Comparison of ENCODE assay signal across 1 cellular context in genomic region chr12:2795291-2796186, GRCh38.
A peak's percentile ranks its signal among the peaks of the same experiment; 100 is the strongest.
TF ChIP-seq lines count a peak whose summit lies in the region.

No MANE protein-coding gene starts in this region.

TF ChIP-seq in HepG2, 621 proteins besides CTCF, POLR2A, EP300 and RAD21 (continued from another document and continues in another):
- no peak for TF ChIP-seq KDM1A (CRISPR knock-in tag; IDR thresholded peaks at IDR 0.05)
- peak; percentile 23 for TF ChIP-seq YY1 (IDR thresholded peaks at IDR 0.05; ENCODE audit: insufficient read depth, insufficient replicate concordance, low read depth, low read length)
- peak; percentile 20; the same call in 1 of the 2 replicates for TF ChIP-seq TARDBP (CRISPR knock-in tag; IDR thresholded peaks at IDR 0.05)
- TF ChIP-seq TCF12 (IDR thresholded peaks at IDR 0.05): no peak
- no peak for TF ChIP-seq TCF12 (CRISPR knock-in tag; IDR thresholded peaks at IDR 0.05)
- TF ChIP-seq PBX2 (CRISPR knock-in tag; IDR thresholded peaks at IDR 0.05): no peak
- no peak for TF ChIP-seq RFX5 (IDR thresholded peaks at IDR 0.05; ENCODE audit: low read depth, low read length)
- no peak for TF ChIP-seq NR1H2 (CRISPR knock-in tag; IDR thresholded peaks at IDR 0.05; ENCODE audit: borderline replicate concordance, low read depth)
- no peak for TF ChIP-seq HINFP (CRISPR knock-in tag; IDR thresholded peaks at IDR 0.05; ENCODE audit: low read depth)
- 0 out of 2 replicates have a peak, but pooled peaks have one; percentile 47 for TF ChIP-seq MLXIP (CRISPR knock-in tag; IDR thresholded peaks at IDR 0.05; ENCODE audit: borderline replicate concordance)
- peak; percentile 43; the same call in 1 of the 2 replicates for TF ChIP-seq MXD4 (CRISPR knock-in tag; IDR thresholded peaks at IDR 0.05)
- peak; percentile 74 for TF ChIP-seq AKAP8 (CRISPR knock-in tag; IDR thresholded peaks at IDR 0.05)
- peak in 1 of 2 experiments; percentile 57; a peak in 1 of 4 replicates for TF ChIP-seq KLF16 (CRISPR knock-in tag; IDR thresholded peaks at IDR 0.05)
- TF ChIP-seq NKX3-1 (CRISPR knock-in tag; IDR thresholded peaks at IDR 0.05): no peak
- TF ChIP-seq ZNF530 (CRISPR knock-in tag; IDR thresholded peaks at IDR 0.05; ENCODE audit: low read depth): no peak
- TF ChIP-seq ZNF121 (CRISPR knock-in tag; IDR thresholded peaks at IDR 0.05): no peak
- TF ChIP-seq, protein P1, sequence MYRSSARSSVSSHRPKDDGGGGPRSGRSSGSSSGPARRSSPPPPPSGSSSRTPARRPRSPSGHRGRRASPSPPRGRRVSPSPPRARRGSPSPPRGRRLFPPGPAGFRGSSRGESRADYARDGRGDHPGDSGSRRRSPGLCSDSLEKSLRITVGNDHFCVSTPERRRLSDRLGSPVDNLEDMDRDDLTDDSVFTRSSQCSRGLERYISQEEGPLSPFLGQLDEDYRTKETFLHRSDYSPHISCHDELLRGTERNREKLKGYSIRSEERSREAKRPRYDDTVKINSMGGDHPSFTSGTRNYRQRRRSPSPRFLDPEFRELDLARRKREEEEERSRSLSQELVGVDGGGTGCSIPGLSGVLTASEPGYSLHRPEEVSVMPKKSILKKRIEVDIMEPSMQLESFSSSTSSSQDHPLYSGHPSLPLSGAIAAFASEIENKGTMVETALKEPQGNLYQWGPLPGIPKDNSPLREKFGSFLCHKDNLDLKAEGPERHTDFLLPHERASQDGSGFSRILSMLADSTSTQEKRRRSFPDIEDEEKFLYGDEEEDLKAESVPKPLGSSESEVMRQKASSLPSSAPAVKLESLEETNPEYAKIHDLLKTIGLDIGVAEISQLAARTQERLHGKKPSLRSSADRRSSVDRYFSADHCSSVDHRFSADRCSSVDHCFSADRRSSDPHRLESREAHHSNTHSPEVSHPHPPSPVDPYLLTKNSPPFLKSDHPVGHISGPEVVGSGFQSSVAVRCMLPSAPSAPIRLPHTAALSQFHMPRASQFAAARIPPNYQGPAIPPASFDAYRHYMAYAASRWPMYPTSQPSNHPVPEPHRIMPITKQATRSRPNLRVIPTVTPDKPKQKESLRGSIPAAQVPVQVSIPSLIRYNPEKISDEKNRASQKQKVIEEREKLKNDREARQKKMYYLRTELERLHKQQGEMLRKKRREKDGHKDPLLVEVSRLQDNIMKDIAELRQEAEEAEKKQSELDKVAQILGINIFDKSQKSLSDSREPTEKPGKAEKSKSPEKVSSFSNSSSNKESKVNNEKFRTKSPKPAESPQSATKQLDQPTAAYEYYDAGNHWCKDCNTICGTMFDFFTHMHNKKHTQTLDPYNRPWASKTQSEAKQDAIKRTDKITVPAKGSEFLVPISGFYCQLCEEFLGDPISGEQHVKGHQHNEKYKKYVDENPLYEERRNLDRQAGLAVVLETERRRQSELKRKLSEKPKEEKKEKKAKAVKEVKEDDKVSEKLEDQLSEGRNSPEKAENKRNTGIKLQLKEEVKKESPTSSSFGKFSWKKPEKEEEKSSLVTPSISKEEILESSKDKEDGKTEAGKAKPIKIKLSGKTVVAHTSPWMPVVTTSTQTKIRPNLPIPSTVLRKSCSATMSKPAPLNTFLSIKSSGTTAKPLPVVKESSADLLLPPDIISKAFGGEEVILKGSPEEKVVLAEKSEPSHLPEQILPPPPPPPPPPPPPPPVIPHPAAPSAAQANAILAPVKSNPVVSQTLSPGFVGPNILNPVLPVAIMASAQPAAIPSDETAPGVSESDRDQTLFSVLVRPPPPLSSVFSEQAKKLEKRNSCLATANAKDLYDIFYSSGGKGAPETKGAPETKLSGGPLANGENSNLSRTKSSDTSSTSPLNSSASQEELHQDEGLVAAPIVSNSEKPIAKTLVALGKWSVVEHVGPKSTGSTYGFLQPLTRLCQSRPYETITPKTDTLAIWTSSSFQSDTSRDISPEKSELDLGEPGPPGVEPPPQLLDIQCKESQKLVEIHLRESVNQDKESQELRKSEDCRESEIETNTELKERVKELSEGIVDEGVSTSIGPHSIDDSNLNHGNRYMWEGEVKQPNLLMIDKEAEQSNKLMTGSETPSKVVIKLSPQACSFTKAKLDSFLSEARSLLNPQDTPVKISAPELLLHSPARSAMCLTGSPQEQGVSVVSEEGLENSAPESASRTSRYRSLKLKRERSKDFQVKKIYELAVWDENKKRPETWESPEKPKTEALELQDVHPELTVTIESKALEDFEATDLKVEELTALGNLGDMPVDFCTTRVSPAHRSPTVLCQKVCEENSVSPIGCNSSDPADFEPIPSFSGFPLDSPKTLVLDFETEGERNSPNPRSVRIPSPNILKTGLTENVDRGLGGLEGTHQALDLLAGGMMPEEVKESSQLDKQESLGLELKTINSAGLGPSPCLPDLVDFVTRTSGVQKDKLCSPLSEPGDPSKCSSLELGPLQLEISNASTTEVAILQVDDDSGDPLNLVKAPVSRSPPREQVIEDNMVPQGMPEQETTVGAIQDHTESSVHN (CRISPR knock-in tag; IDR thresholded peaks at IDR 0.05): no peak
- TF ChIP-seq ZFP62 (CRISPR knock-in tag; IDR thresholded peaks at IDR 0.05): no peak
- TF ChIP-seq HNRNPK (IDR thresholded peaks at IDR 0.05; ENCODE audit: low read depth, low read length, poor library complexity, severe bottlenecking): peak; percentile 28
- TF ChIP-seq FOXA1 (IDR thresholded peaks at IDR 0.05): no peak
- no peak for TF ChIP-seq FOXA1 (CRISPR knock-in tag; IDR thresholded peaks at IDR 0.05)
- TF ChIP-seq BRF2 (CRISPR knock-in tag; IDR thresholded peaks at IDR 0.05): no peak
- TF ChIP-seq ZNF768 (CRISPR knock-in tag; IDR thresholded peaks at IDR 0.05): peak; percentile 30; the same call in 1 of the 2 replicates
- no peak for TF ChIP-seq ZNF451 (CRISPR knock-in tag; IDR thresholded peaks at IDR 0.05)
- TF ChIP-seq, protein P2, sequence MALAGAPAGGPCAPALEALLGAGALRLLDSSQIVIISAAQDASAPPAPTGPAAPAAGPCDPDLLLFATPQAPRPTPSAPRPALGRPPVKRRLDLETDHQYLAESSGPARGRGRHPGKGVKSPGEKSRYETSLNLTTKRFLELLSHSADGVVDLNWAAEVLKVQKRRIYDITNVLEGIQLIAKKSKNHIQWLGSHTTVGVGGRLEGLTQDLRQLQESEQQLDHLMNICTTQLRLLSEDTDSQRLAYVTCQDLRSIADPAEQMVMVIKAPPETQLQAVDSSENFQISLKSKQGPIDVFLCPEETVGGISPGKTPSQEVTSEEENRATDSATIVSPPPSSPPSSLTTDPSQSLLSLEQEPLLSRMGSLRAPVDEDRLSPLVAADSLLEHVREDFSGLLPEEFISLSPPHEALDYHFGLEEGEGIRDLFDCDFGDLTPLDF (CRISPR knock-in tag; IDR thresholded peaks at IDR 0.05): no peak
- no peak for TF ChIP-seq FOXC1 (CRISPR knock-in tag; IDR thresholded peaks at IDR 0.05; ENCODE audit: borderline replicate concordance)
- TF ChIP-seq, protein P3, sequence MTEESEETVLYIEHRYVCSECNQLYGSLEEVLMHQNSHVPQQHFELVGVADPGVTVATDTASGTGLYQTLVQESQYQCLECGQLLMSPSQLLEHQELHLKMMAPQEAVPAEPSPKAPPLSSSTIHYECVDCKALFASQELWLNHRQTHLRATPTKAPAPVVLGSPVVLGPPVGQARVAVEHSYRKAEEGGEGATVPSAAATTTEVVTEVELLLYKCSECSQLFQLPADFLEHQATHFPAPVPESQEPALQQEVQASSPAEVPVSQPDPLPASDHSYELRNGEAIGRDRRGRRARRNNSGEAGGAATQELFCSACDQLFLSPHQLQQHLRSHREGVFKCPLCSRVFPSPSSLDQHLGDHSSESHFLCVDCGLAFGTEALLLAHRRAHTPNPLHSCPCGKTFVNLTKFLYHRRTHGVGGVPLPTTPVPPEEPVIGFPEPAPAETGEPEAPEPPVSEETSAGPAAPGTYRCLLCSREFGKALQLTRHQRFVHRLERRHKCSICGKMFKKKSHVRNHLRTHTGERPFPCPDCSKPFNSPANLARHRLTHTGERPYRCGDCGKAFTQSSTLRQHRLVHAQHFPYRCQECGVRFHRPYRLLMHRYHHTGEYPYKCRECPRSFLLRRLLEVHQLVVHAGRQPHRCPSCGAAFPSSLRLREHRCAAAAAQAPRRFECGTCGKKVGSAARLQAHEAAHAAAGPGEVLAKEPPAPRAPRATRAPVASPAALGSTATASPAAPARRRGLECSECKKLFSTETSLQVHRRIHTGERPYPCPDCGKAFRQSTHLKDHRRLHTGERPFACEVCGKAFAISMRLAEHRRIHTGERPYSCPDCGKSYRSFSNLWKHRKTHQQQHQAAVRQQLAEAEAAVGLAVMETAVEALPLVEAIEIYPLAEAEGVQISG (CRISPR knock-in tag; IDR thresholded peaks at IDR 0.05): peak; percentile 79
- TF ChIP-seq ZNF816 (CRISPR knock-in tag; IDR thresholded peaks at IDR 0.05; ENCODE audit: borderline replicate concordance): 0 out of 2 replicates have a peak, but pooled peaks have one; percentile 55
- no peak for TF ChIP-seq NFE2L2 (IDR thresholded peaks at IDR 0.05; ENCODE audit: low read length)
- TF ChIP-seq ZNF543 (CRISPR knock-in tag; IDR thresholded peaks at IDR 0.05): no peak
- no peak for TF ChIP-seq XBP1 (CRISPR knock-in tag; IDR thresholded peaks at IDR 0.05)
- peak; percentile 64; the same call in 1 of the 2 replicates for TF ChIP-seq ZC3H13 (CRISPR knock-in tag; IDR thresholded peaks at IDR 0.05)
- TF ChIP-seq BRCA1 (CRISPR knock-in tag; IDR thresholded peaks at IDR 0.05): no peak
- TF ChIP-seq RBAK (CRISPR knock-in tag; IDR thresholded peaks at IDR 0.05): no peak
- no peak for TF ChIP-seq RXRA (CRISPR knock-in tag; IDR thresholded peaks at IDR 0.05)
- no peak for TF ChIP-seq TBL1XR1 (IDR thresholded peaks at IDR 0.05; ENCODE audit: borderline replicate concordance, low read length, partially characterized antibody)
